Comparison of ENCODE assay signal across 8 cellular contexts in genomic region chr1:165235777-165236285, GRCh38.
DNase-seq lines count a peak whose midpoint lies in the region; ATAC-seq and TF ChIP-seq lines count a peak whose summit lies in the region.

No MANE protein-coding gene starts in this region.

- H3K9me3 ChIP-seq in muscle layer of colon (ENCODE audit: low read length), result no peaks in the 10 kb centered on the region

- no peak overlapping the region for H3K27ac Mint-ChIP-seq in chondrocyte (ENCODE audit: unreplicated experiment)
- no peak overlapping the region for H3K27ac Mint-ChIP-seq in activated CD4-positive, alpha-beta T cell treated with anti-CD3 and anti-CD28 coated beads, Interleukin-2, amount 10 ng/mL, durations not matched to agents 7 days and 5 days
- no peak overlapping the region for H3K27ac Mint-ChIP-seq in HFFc6

- POLR2A ChIA-PET in activated CD4-positive, alpha-beta T cell treated with anti-CD3 and anti-CD28 coated beads, Interleukin-2, amount 10 ng/mL, durations not matched to agents 7 days and 5 days (lab: Charles Lee), result no interaction called here

- H3K36me3 Mint-ChIP-seq in chondrocyte (ENCODE audit: low read depth) (no peaks in the 10 kb centered on the region), HFFc6 (ENCODE audit: low read depth) (no peaks in the 10 kb centered on the region)
- H3K36me3 Mint-ChIP-seq in activated CD4-positive, alpha-beta T cell treated with anti-CD3 and anti-CD28 coated beads, Interleukin-2, amount 10 ng/mL, durations not matched to agents 7 days and 5 days (ENCODE audit: low read depth), result no peaks in the 10 kb centered on the region

- ATAC-seq in GM18870 (IDR thresholded peaks at IDR 0.05; ENCODE audit: unreplicated experiment) (no peak), HG03097 (IDR thresholded peaks at IDR 0.05; ENCODE audit: low FRiP score, unreplicated experiment) (no peak)

- peaks cover 13 to 25% of the 10 kb centered on the region in 2 donors for H3K27me3 ChIP-seq in muscle layer of colon (ENCODE audit: control insufficient read depth in 1 of 2, insufficient read depth in 2 of 2, low read length in 2 of 2)

- no peak for TF ChIP-seq CTCF in chondrocyte (IDR thresholded peaks at IDR 0.05)
- no peak for TF ChIP-seq CTCF in HFFc6 (IDR thresholded peaks at IDR 0.05)

- CTCF ChIA-PET in activated CD4-positive, alpha-beta T cell treated with anti-CD3 and anti-CD28 coated beads, Interleukin-2, amount 10 ng/mL, durations not matched to agents 7 days and 5 days (lab: Charles Lee), result no interaction called here

- no peak overlapping the region for H3K9ac ChIP-seq in muscle layer of colon (ENCODE audit: low read length)

- H3K4me3 Mint-ChIP-seq in chondrocyte (ENCODE audit: unreplicated experiment), result peak overlapping the region; percentile 60
- H3K4me3 Mint-ChIP-seq in activated CD4-positive, alpha-beta T cell treated with anti-CD3 and anti-CD28 coated beads, Interleukin-2, amount 10 ng/mL, durations not matched to agents 7 days and 5 days, result no peak overlapping the region
- H3K4me3 Mint-ChIP-seq in HFFc6, result no peak overlapping the region

- H3K36me3 ChIP-seq in muscle layer of colon (ENCODE audit: insufficient read depth, low read length), result no peaks in the 10 kb centered on the region

- peak overlapping the region; percentile 31 to 53 for H3K4me3 ChIP-seq in muscle layer of colon (ENCODE audit: low read depth in 1 of 2, low read length in 2 of 2)

- H3K27ac ChIP-seq in muscle layer of colon (ENCODE audit: low read depth, low read length), result no peak overlapping the region

- H3K4me1 Mint-ChIP-seq in chondrocyte (ENCODE audit: low read depth) (peaks cover 12% of the 10 kb centered on the region), HFFc6 (ENCODE audit: low read depth) (no peaks in the 10 kb centered on the region)
- H3K4me1 Mint-ChIP-seq in activated CD4-positive, alpha-beta T cell treated with anti-CD3 and anti-CD28 coated beads, Interleukin-2, amount 10 ng/mL, durations not matched to agents 7 days and 5 days, result no peaks in the 10 kb centered on the region

- H3K9me3 Mint-ChIP-seq in chondrocyte (ENCODE audit: low read depth), result no peaks in the 10 kb centered on the region
- no peaks in the 10 kb centered on the region for H3K9me3 Mint-ChIP-seq in activated CD4-positive, alpha-beta T cell treated with anti-CD3 and anti-CD28 coated beads, Interleukin-2, amount 10 ng/mL, durations not matched to agents 7 days and 5 days
- peaks cover under 1% of the 10 kb centered on the region; the same call in 1 of the 2 replicates for H3K9me3 Mint-ChIP-seq in HFFc6

- no peaks in the 10 kb centered on the region for H3K4me1 ChIP-seq in muscle layer of colon (ENCODE audit: insufficient read depth, low read length)

- DNase-seq in Ammon's horn (ENCODE audit: low spot score) (peak; percentile 59), NCI-H1417 treated with DMSO at 0.1 percent for 48 hours (lab: John Stamatoyannopoulos, UW) (peak; percentile 70), chondrocyte (ENCODE audit: low spot score) (no peak), HFFc6 (no peak)
- no peak for DNase-seq in activated CD4-positive, alpha-beta T cell treated with anti-CD3 and anti-CD28 coated beads, Interleukin-2, amount 10 ng/mL, durations not matched to agents 7 days and 5 days

- H3K27me3 Mint-ChIP-seq in chondrocyte (ENCODE audit: low read depth), result peaks cover 66% of the 10 kb centered on the region
- peaks cover 59% of the 10 kb centered on the region for H3K27me3 Mint-ChIP-seq in activated CD4-positive, alpha-beta T cell treated with anti-CD3 and anti-CD28 coated beads, Interleukin-2, amount 10 ng/mL, durations not matched to agents 7 days and 5 days
- H3K27me3 Mint-ChIP-seq in HFFc6 (ENCODE audit: insufficient read depth), result peaks cover 13% of the 10 kb centered on the region

Comparison
In these comparisons a context has a peak if more than half of its experiments do, and no peak if none do; other contexts are left out.
1. DNase-seq: peak in Ammon's horn (single experiment) and NCI-H1417 treated with DMSO at 0.1 percent for 48 hours (single experiment); none in chondrocyte (single experiment), activated CD4-positive, alpha-beta T cell treated with anti-CD3 and anti-CD28 coated beads, Interleukin-2, amount 10 ng/mL, durations not matched to agents 7 days and 5 days (single experiment) and HFFc6 (single experiment).